ENCODE assay signal across 24 cellular contexts in the genomic region with DNA sequence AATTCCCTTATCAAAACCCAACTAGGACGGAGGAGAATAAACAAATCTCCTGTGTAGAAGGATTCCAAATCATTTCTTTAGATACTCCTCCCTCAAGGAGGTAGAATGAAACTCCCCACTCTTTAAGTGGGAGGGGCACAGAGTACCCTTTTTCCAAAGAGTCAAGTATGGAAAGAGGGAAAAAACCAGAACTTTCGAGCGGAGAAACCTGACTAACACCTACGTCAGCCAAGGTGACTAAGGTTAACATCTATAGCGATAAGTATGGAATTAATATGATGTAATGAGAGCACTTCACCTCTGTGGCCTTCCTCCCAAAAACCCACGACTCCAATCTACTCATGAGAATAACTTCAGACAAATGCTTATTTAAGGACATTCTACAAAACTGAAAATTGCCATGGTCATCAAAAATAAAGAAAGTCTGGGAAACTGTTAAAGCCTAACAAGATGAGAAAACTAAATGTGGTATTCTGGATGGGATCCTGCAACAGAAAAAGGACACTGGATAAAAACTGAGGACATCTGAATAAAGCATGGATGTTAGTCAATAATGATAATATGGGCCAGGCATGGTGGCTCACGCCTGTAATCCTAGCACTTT.
DNase-seq lines count a peak whose midpoint lies in the region; ATAC-seq and TF ChIP-seq lines count a peak whose summit lies in the region.
"Had no signal": no experiment of that assay in that cellular context is flagged by ENCODE, and none has a peak within 500 bp of the region (broad histone marks: within the 10 kb centered on the region; RNA-seq: fewer than 3 reads in every experiment).

No MANE protein-coding gene starts in this region.

- CTCF ChIA-PET in Panc1 (lab: Charles Lee): no interaction called here

- H3K36me3 ChIP-seq in Panc1 (ENCODE audit: control insufficient read depth, insufficient read depth, low read length): no peaks in the 10 kb centered on the region
- H3K36me3 ChIP-seq in thyroid gland: no peaks in the 10 kb centered on the region
- no peaks in the 10 kb centered on the region for H3K36me3 ChIP-seq in colonic mucosa
- H3K36me3 ChIP-seq: right atrium auricular region, uterus had no signal

- H3K27ac ChIP-seq in Panc1 (ENCODE audit: low read length) (peak overlapping the region; percentile 88), thyroid gland (peak overlapping the region in 2 of 3 donors; percentile 16 to 32), colonic mucosa (no peak overlapping the region)
- H3K27ac ChIP-seq: BLaER1 treated with 17β-estradiol and CSF1 and Interleukin-3, amounts not matched to agents 10 nM and 100 nM; right atrium auricular region had no signal

- no peak overlapping the region for H3K4me3 Mint-ChIP-seq in activated naive CD8-positive, alpha-beta T cell
- H3K4me3 Mint-ChIP-seq in activated naive CD8-positive, alpha-beta T cell treated with anti-CD3 and anti-CD28 coated beads for 36 hours: no peak overlapping the region
- H3K4me3 Mint-ChIP-seq: naive B cell had no signal

- H3K4me1 ChIP-seq in Panc1 (ENCODE audit: control insufficient read depth, insufficient read depth, low read length) (peaks cover 12% of the 10 kb centered on the region; the same call in 1 of the 2 replicates), thyroid gland (peaks cover 15 to 25% of the 10 kb centered on the region in 2 donors), colonic mucosa (no peaks in the 10 kb centered on the region)
- H3K4me1 ChIP-seq: uterus had no signal

- H3K27me3 Mint-ChIP-seq in activated naive CD8-positive, alpha-beta T cell: no peaks in the 10 kb centered on the region
- no peaks in the 10 kb centered on the region for H3K27me3 Mint-ChIP-seq in activated naive CD8-positive, alpha-beta T cell treated with anti-CD3 and anti-CD28 coated beads for 36 hours
- H3K27me3 Mint-ChIP-seq: naive B cell had no signal

- H3K9ac ChIP-seq in colonic mucosa (ENCODE audit: low read depth in 2 of 2, low read length in 2 of 2): no peak overlapping the region
- H3K9ac ChIP-seq: BLaER1 treated with 17β-estradiol and CSF1 and Interleukin-3, amounts not matched to agents 10 nM and 100 nM had no signal

- H3K9me3 Mint-ChIP-seq in activated naive CD8-positive, alpha-beta T cell (ENCODE audit: low read depth): no peaks in the 10 kb centered on the region
- no peaks in the 10 kb centered on the region for H3K9me3 Mint-ChIP-seq in activated naive CD8-positive, alpha-beta T cell treated with anti-CD3 and anti-CD28 coated beads for 36 hours

- no TSS peak for BruUV-seq in Panc1 (replicated peaks; lab: Mats Ljungman, UMichigan)

- H3K4me1 Mint-ChIP-seq in activated naive CD8-positive, alpha-beta T cell (ENCODE audit: low read depth): peaks cover 54% of the 10 kb centered on the region
- peaks cover 36% of the 10 kb centered on the region for H3K4me1 Mint-ChIP-seq in activated naive CD8-positive, alpha-beta T cell treated with anti-CD3 and anti-CD28 coated beads for 36 hours

- DNase-seq in activated naive CD8-positive, alpha-beta T cell treated with anti-CD3 and anti-CD28 coated beads for 36 hours: no peak
- DNase-seq in Panc1 (ENCODE audit: low read depth, low spot score): no peak
- DNase-seq in epithelial cell of esophagus (ENCODE audit: low read depth): peak; percentile 56
- DNase-seq in thyroid gland: no peak
- no peak for DNase-seq in NCI-H1436 treated with DMSO at 0.1 percent for 48 hours (lab: John Stamatoyannopoulos, UW)
- no peak for DNase-seq in colonic mucosa
- DNase-seq in GM19238 (ENCODE audit: insufficient read length, low spot score): no peak
- DNase-seq: ACHN; activated CD4-positive, alpha-beta T cell treated with anti-CD3 and anti-CD28 coated beads for 48 hours; activated CD8-positive, alpha-beta memory T cell treated with anti-CD3 and anti-CD28 coated beads, Interleukin-2, amount 50 U/mL, for 4 hours; activated gamma-delta T cell; amygdala; central memory CD4-positive, alpha-beta T cell; erythroblast; Karpas-422; kidney glomerular epithelial cell; mesenchymal stem cell; naive B cell; NCI-H1092 treated with DMSO at 0.1 percent for 48 hours; NCI-H524; uterus had no signal

- 73 to 85% methylated on average over 7 of the region's 7 CpGs for WGBS in thyroid gland, 2 donors

- peak overlapping the region; percentile 2 for H3K27ac Mint-ChIP-seq in activated naive CD8-positive, alpha-beta T cell
- no peak overlapping the region for H3K27ac Mint-ChIP-seq in activated naive CD8-positive, alpha-beta T cell treated with anti-CD3 and anti-CD28 coated beads for 36 hours

- no peak overlapping the region for H3K4me3 ChIP-seq in Panc1 (ENCODE audit: low read depth in 2 of 2, low read length in 2 of 2)
- H3K4me3 ChIP-seq in epithelial cell of esophagus (ENCODE audit: low read length): no peak overlapping the region
- no peak overlapping the region for H3K4me3 ChIP-seq in thyroid gland (replicated peaks in 1 of 3)
- H3K4me3 ChIP-seq in colonic mucosa: no peak overlapping the region
- H3K4me3 ChIP-seq: BLaER1 treated with 17β-estradiol and CSF1 and Interleukin-3, amounts not matched to agents 10 nM and 100 nM; right atrium auricular region; uterus had no signal

- POLR2A ChIA-PET in Panc1 (lab: Charles Lee): no interaction called here

- TF ChIP-seq CTCF in Panc1 (IDR thresholded peaks at IDR 0.05) (no peak), epithelial cell of esophagus (IDR thresholded peaks at IDR 0.05; ENCODE audit: insufficient read depth, low read depth, low read length, missing control alignments) (no peak), thyroid gland (IDR thresholded peaks at IDR 0.05) (no peak), colonic mucosa (IDR thresholded peaks at IDR 0.05) (no peak)

- no peaks in the 10 kb centered on the region for H3K27me3 ChIP-seq in Panc1 (ENCODE audit: control insufficient read depth, insufficient read depth, low read length)
- no peaks in the 10 kb centered on the region for H3K27me3 ChIP-seq in thyroid gland
- no peaks in the 10 kb centered on the region for H3K27me3 ChIP-seq in colonic mucosa
- H3K27me3 ChIP-seq: BLaER1 treated with 17β-estradiol and CSF1 and Interleukin-3, amounts not matched to agents 10 nM and 100 nM; right atrium auricular region; uterus had no signal

- peaks cover 6% of the 10 kb centered on the region for H3K36me3 Mint-ChIP-seq in activated naive CD8-positive, alpha-beta T cell
- peaks cover 30% of the 10 kb centered on the region for H3K36me3 Mint-ChIP-seq in activated naive CD8-positive, alpha-beta T cell treated with anti-CD3 and anti-CD28 coated beads for 36 hours

- no peak for TF ChIP-seq POLR2A in thyroid gland (IDR thresholded peaks at IDR 0.05)

- in situ Hi-C loops in Panc1 (cut with HindIII; ENCODE audit: low pct_unique_long_range_greater_than_20kb, low sequenced_read_pairs): no loop called here

- H3K9me3 ChIP-seq in Panc1 (ENCODE audit: control insufficient read depth, insufficient read depth, low read depth, low read length): no peaks in the 10 kb centered on the region
- H3K9me3 ChIP-seq in thyroid gland: no peaks in the 10 kb centered on the region
- H3K9me3 ChIP-seq in colonic mucosa: no peaks in the 10 kb centered on the region
- H3K9me3 ChIP-seq: BLaER1 treated with 17β-estradiol and CSF1 and Interleukin-3, amounts not matched to agents 10 nM and 100 nM; right atrium auricular region; uterus had no signal

- ATAC-seq in Panc1: no peak

- intact Hi-C loops in Panc1 (cut with micrococcal nuclease; ENCODE audit: unreplicated experiment): no loop called here
- intact Hi-C loops in thyroid gland (cut with DNase I): no loop called here
- intact Hi-C loops in colonic mucosa (cut with DNase I): no loop called here
